In genomic region chrX:103779156-103779555, GRCh38 we compare ENCODE assay signal across 14 cellular contexts. TPM values are rescaled to one million over a fixed set of nuclear protein-coding genes. Genes with fewer than 3 reads are reported as not detected.
DNase-seq lines count a peak whose midpoint lies in the region; ATAC-seq, FAIRE-seq and TF ChIP-seq lines count a peak whose summit lies in the region.
"Had no signal": no experiment of that assay in that cellular context is flagged by ENCODE, and none has a peak within 500 bp of the region (broad histone marks: within the 10 kb centered on the region; RNA-seq: fewer than 3 reads in every experiment).

No MANE protein-coding gene starts in this region.

- no peak overlapping the region for H3K4me2 ChIP-seq in SK-N-SH

- TF ChIP-seq POLR2A in heart left ventricle (IDR thresholded peaks at IDR 0.05) (no peak), vagina (IDR thresholded peaks at IDR 0.05) (no peak), right lobe of liver (IDR thresholded peaks at IDR 0.05) (no peak)

- POLR2A ChIA-PET in SK-N-SH (lab: Yijun Ruan, JAX): no interaction called here

- 22% methylated on average over 4 of the region's 4 CpGs for WGBS in right cardiac atrium
- 41 to 68% (median 52%) methylated on average over 4 of the region's 4 CpGs for WGBS in heart left ventricle, 4 donors
- WGBS in SK-N-SH (ENCODE audit: low lambda C conversion rate): 15% methylated on average over 4 of the region's 4 CpGs
- whole genome bisulfite sequencing in right lobe of liver (ENCODE audit: insufficient coverage, low coverage, low lambda C conversion rate, missing lambda C conversion rate): 69% methylated on average over 3 of the region's 4 CpGs

- no peaks in the 10 kb centered on the region for H3F3A ChIP-seq in SK-N-SH (replicated peaks; ENCODE audit: insufficient read depth)

- no peaks in the 10 kb centered on the region for H3K79me2 ChIP-seq in SK-N-SH (ENCODE audit: insufficient read depth)

- peak in 2 of 3 donors; percentile 26 to 54 for DNase-seq in right cardiac atrium
- DNase-seq in heart left ventricle: no peak
- DNase-seq in SK-N-SH: peak; percentile 39
- DNase-seq in head of caudate nucleus: peak in 39 of 42 donors; percentile 24 to 85 (median 62)
- peak; percentile 3 for DNase-seq in urothelium cell line (ENCODE audit: low spot score)
- no peak for DNase-seq in vagina (ENCODE audit: extremely low spot score in 2 of 2)
- no peak for DNase-seq in right lobe of liver
- DNase-seq: cortex of kidney; immature natural killer cell; stimulated activated CD4-positive, alpha-beta T cell treated with anti-CD3 and anti-CD28 coated beads, Interleukin-4, amount 100 ng/mL, for 1 hour had no signal

- TF ChIP-seq CTCF in heart left ventricle (IDR thresholded peaks at IDR 0.05) (no peak), SK-N-SH (IDR thresholded peaks at IDR 0.05) (no peak), vagina (IDR thresholded peaks at IDR 0.05) (no peak), right lobe of liver (IDR thresholded peaks at IDR 0.05) (no peak)

- H3K4me1 ChIP-seq in right cardiac atrium (ENCODE audit: control insufficient read depth, insufficient read depth, low read length): no peaks in the 10 kb centered on the region
- H3K4me1 ChIP-seq in heart left ventricle: peaks cover 0 to 5% (median 0%) of the 10 kb centered on the region in 12 donors
- peaks cover 0 to 12% of the 10 kb centered on the region in 2 experiments; a peak in 1 of 4 replicates for H3K4me1 ChIP-seq in SK-N-SH (ENCODE audit: control insufficient read depth in 1 of 2, insufficient read depth in 2 of 2, low read depth in 1 of 2, low read length in 1 of 2)
- H3K4me1 ChIP-seq in vagina: no peaks in the 10 kb centered on the region
- H3K4me1 ChIP-seq in right lobe of liver: no peaks in the 10 kb centered on the region
- H3K4me1 ChIP-seq: HAP-1, SJSA1 had no signal

- no peak for TF ChIP-seq EP300 in SK-N-SH (IDR thresholded peaks at IDR 0.05; ENCODE audit: borderline replicate concordance in 1 of 2, low read depth in 1 of 2, low read length in 1 of 2)

- no peak for TF ChIP-seq RAD21 in SK-N-SH (IDR thresholded peaks at IDR 0.05; ENCODE audit: low read length)

- no peaks in the 10 kb centered on the region for H4K20me1 ChIP-seq in SK-N-SH (ENCODE audit: insufficient read depth)

- FAIRE-seq in urothelium cell line (lab: Jason Lieb, UNC): no peak

- H3K27me3 ChIP-seq in right cardiac atrium (ENCODE audit: control insufficient read depth, insufficient read depth) (no peaks in the 10 kb centered on the region), heart left ventricle (peaks cover 0 to 17% (median 0%) of the 10 kb centered on the region in 9 donors), SK-N-SH (ENCODE audit: insufficient read depth) (peaks cover 9% of the 10 kb centered on the region; the same call in 1 of the 2 replicates), vagina (no peaks in the 10 kb centered on the region), right lobe of liver (no peaks in the 10 kb centered on the region)
- H3K27me3 ChIP-seq: SJSA1 had no signal

- H3K9me2 ChIP-seq in SK-N-SH: no peaks in the 10 kb centered on the region

- H3K27ac ChIP-seq in right cardiac atrium (ENCODE audit: low read length): no peak overlapping the region
- H3K27ac ChIP-seq in heart left ventricle: no peak overlapping the region
- H3K27ac ChIP-seq in SK-N-SH (ENCODE audit: low read depth in 2 of 2, low read length in 1 of 2): peak overlapping the region in 1 of 2 experiments; percentile 67; a peak in 2 of 4 replicates
- no peak overlapping the region for H3K27ac ChIP-seq in vagina
- no peak overlapping the region for H3K27ac ChIP-seq in right lobe of liver
- H3K27ac ChIP-seq: SJSA1 had no signal

- H2AFZ ChIP-seq in SK-N-SH (ENCODE audit: low read depth): no peak overlapping the region

- CTCF ChIA-PET in SK-N-SH (lab: Yijun Ruan, JAX): interaction anchor here (2.1 kb wide), 1 partner anchor 39 kb away, joined by 5 read pairs; no protein-coding TSS in a partner anchor

- intact Hi-C loops in right cardiac atrium (cut with DNase I) (loop anchor here in 1 of 4 donors (10.0 kb wide), 1 partner anchor 84 kb away; no protein-coding TSS in a partner anchor), heart left ventricle (cut with DNase I) (loop anchor here in 6 of 10 donors (10.0 kb wide), 2 partner anchors 54 to 64 kb away; partner anchors contain the start of gene TMEM31 (in 5 of the 6)), head of caudate nucleus (cut with DNase I) (no loop called here), vagina (cut with DNase I) (no loop called here), right lobe of liver (cut with DNase I) (no loop called here)

- H3K36me3 ChIP-seq in heart left ventricle (no peaks in the 10 kb centered on the region), SK-N-SH (replicated peaks in 1 of 2; ENCODE audit: control insufficient read depth in 1 of 2, insufficient read depth in 2 of 2, low read length in 1 of 2) (no peaks in the 10 kb centered on the region), vagina (no peaks in the 10 kb centered on the region), right lobe of liver (no peaks in the 10 kb centered on the region)
- H3K36me3 ChIP-seq: HAP-1, SJSA1 had no signal

- no peak overlapping the region for H3K4me3 ChIP-seq in right cardiac atrium (ENCODE audit: low read length)
- H3K4me3 ChIP-seq in heart left ventricle: no peak overlapping the region
- H3K4me3 ChIP-seq in SK-N-SH (ENCODE audit: low read depth in 2 of 2, low read length in 1 of 2): no peak overlapping the region
- no peak overlapping the region for H3K4me3 ChIP-seq in vagina
- no peak overlapping the region for H3K4me3 ChIP-seq in right lobe of liver
- H3K4me3 ChIP-seq: HAP-1, SJSA1 had no signal

- no peaks in the 10 kb centered on the region for H3K9me3 ChIP-seq in right cardiac atrium (ENCODE audit: control insufficient read depth, low read length)
- no peaks in the 10 kb centered on the region for H3K9me3 ChIP-seq in heart left ventricle
- no peaks in the 10 kb centered on the region for H3K9me3 ChIP-seq in SK-N-SH
- H3K9me3 ChIP-seq in vagina: no peaks in the 10 kb centered on the region
- no peaks in the 10 kb centered on the region for H3K9me3 ChIP-seq in right lobe of liver
- H3K9me3 ChIP-seq: HAP-1, SJSA1 had no signal

- no peak overlapping the region for H3K9ac ChIP-seq in SK-N-SH

- no peak for ATAC-seq in right cardiac atrium
- no peak for ATAC-seq in heart left ventricle
- no peak for ATAC-seq in HG02938 (IDR thresholded peaks at IDR 0.05; ENCODE audit: unreplicated experiment)
- no peak for ATAC-seq in right lobe of liver
- ATAC-seq: stimulated activated effector memory CD8-positive, alpha-beta T cell treated with anti-CD3 and anti-CD28 coated beads, Interleukin-12 subunit alpha, Interleukin-12 subunit beta, amount 100 ng/mL, for 72 hours had no signal

TF ChIP-seq in SK-N-SH, 30 proteins besides CTCF, POLR2A, EP300 and RAD21:
- TF ChIP-seq GATA2 (CRISPR knock-in tag; IDR thresholded peaks at IDR 0.05) (no peak), SMC3 (IDR thresholded peaks at IDR 0.05; ENCODE audit: low read depth, low read length) (no peak), MAX (IDR thresholded peaks at IDR 0.05; ENCODE audit: low read depth) (no peak), REST (IDR thresholded peaks at IDR 0.05; ENCODE audit: low read depth, low read length) (no peak), NRF1 (IDR thresholded peaks at IDR 0.05; ENCODE audit: low read depth, low read length) (no peak), FOSL2 (IDR thresholded peaks at IDR 0.05; ENCODE audit: borderline replicate concordance, low read depth) (no peak)

RNA-seq across cellular contexts. Expression of gene PLP1, which starts 2.5 kb away (rescaled TPM):
- total RNA-seq in right cardiac atrium (10 to 100 TPM; 14.0 to 33.0 (median 27.4) TPM), heart left ventricle (10 to 100 TPM in 1 of 9 donors, 1 to 10 TPM in 8; 1.2 to 12.5 (median 4.1) TPM), vagina (8.8 TPM), right lobe of liver (under 1 TPM in 4 of 6 experiments, not detected in 2; 0.24 to 0.75 (median 0.61) TPM)
- polyA plus RNA-seq in right cardiac atrium (25.9 TPM), heart left ventricle (1 to 10 TPM; 1.5 to 2.9 TPM), SK-N-SH (2012; rRNA removed) (0.49 and 0.90 TPM in 2 replicates)
- polyA plus RNA-seq in SK-N-SH (2012; cell fraction: cytosol; rRNA removed): 0.42 and 0.62 TPM in 2 replicates
- 0.63 and 0.89 TPM in 2 replicates for polyA plus RNA-seq in SK-N-SH (2012; cell fraction: nucleus; rRNA removed)
- total RNA-seq: SJSA1 had no signal
- polyA plus RNA-seq: immature natural killer cell had no signal

RNA-seq across cellular contexts. Expression of gene RAB9B, which starts 52.9 kb away (rescaled TPM):
- total RNA-seq in right cardiac atrium: 10 to 100 TPM; 18.2 to 28.3 (median 22.4) TPM
- polyA plus RNA-seq in right cardiac atrium: 11.5 TPM
- 10 to 100 TPM in 8 of 9 donors, 1 to 10 TPM in 1; 7.6 to 44.7 (median 28.4) TPM for total RNA-seq in heart left ventricle
- polyA plus RNA-seq in heart left ventricle: 1 to 10 TPM; 6.8 to 8.3 TPM
- polyA plus RNA-seq in SK-N-SH (2012; rRNA removed): 0.64 and 0.96 TPM in 2 replicates
- polyA plus RNA-seq in SK-N-SH (2012; cell fraction: cytosol; rRNA removed): 0.90 and 0.94 TPM in 2 replicates
- 1.1 and 2.3 TPM in 2 replicates for polyA plus RNA-seq in SK-N-SH (2012; cell fraction: nucleus; rRNA removed)
- 0.98 TPM for total RNA-seq in vagina
- under 1 TPM in 5 of 6 experiments, not detected in 1; 0.05 to 0.25 (median 0.12) TPM for total RNA-seq in right lobe of liver

Comparison
In these comparisons a context has a peak if more than half of its experiments do, and no peak if none do; other contexts are left out.
1. DNase-seq: peak in right cardiac atrium (2 of 3), SK-N-SH (single experiment), head of caudate nucleus (39 of 42) and urothelium cell line (single experiment); none in heart left ventricle (0 of 5), vagina (0 of 2) and right lobe of liver (0 of 3).
2. intact Hi-C loops: an anchor here in heart left ventricle (10.0 kb wide); none called in head of caudate nucleus, vagina and right lobe of liver.